Comparison of ENCODE assay signal across 8 cellular contexts in the genomic region with DNA sequence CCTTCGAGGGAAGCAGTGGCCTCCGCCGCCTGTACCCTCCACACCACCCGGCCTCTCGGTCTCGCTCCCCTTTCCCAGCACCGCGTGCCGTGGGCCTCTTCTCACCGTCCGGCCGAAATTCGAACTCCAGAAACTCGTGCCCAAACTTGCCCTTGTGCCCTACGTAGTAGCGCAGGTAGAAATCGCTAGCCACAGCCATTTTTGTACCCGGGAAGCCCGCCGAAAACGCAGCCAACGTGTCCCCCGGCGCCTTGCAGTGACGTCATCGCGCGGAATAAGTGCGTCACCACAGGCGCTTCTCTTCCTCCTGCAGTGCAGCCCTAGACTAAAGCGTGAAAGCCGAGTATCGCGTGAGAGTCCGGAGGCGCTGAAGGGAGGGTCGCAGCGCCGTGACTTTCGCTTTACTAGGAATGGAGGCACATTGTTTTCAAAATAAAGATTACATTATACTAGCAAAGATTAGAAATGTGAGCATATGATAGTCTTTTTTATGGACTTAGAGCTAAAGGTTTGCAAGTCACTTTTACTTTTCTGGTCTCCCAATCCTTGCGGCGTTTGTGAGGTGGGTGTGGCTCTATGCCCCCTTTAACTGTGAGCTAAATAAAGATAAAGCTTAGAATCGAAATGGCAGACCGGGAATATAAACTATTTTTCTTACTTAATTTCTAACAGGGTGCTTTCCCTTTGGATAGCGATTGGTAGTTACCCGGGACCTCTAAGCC. TPM values are rescaled to one million over a fixed set of nuclear protein-coding genes. Genes with fewer than 3 reads are reported as not detected.
DNase-seq lines count a peak whose midpoint lies in the region; ATAC-seq lines count a peak whose summit lies in the region.

A gene (minus strand): TSS at position 276 of the 722 bp plus-strand sequence. CDS start 77 bp downstream, at position 199.

- H4K20me1 ChIP-seq in BLaER1 treated with 17β-estradiol and CSF1 and Interleukin-3, amounts not matched to agents 10 nM and 100 nM: no peaks in the 10 kb centered on the region

- H3K27ac Mint-ChIP-seq in dendritic cell treated with granulocyte-macrophage colony-stimulating factor and Interleukin-4, amounts not matched to agents 40 ng/mL and 50 ng/mL, for 4 days: peak within 1 kb of the TSS; percentile 100

- H3K9me3 ChIP-seq in BLaER1 treated with 17β-estradiol and CSF1 and Interleukin-3, amounts not matched to agents 10 nM and 100 nM (replicated peaks in 1 of 11): no peaks in the 10 kb centered on the region

- peak within 1 kb of the TSS; percentile 78 to 98 (median 90) for H3K4me2 ChIP-seq in BLaER1 treated with 17β-estradiol and CSF1 and Interleukin-3, amounts not matched to agents 10 nM and 100 nM

- intact Hi-C loops in dendritic cell treated with granulocyte-macrophage colony-stimulating factor and Interleukin-4, amounts not matched to agents 40 ng/mL and 50 ng/mL, for 4 days (cut with micrococcal nuclease): loop anchor here (1.0 to 10.0 kb wide), 2 partner anchors 111 to 137 kb away; a partner anchor contains a TSS

- DNase-seq in NCI-H748 treated with DMSO at 0.1 percent for 48 hours (lab: John Stamatoyannopoulos, UW): peak; percentile 60
- peak; percentile 98 to 100 for DNase-seq in activated CD4-positive, alpha-beta T cell treated with anti-CD3 and anti-CD28 coated beads, Interleukin-2, amount 50 U/mL, for 24 hours (ENCODE audit: low read depth in 1 of 2, low spot score in 1 of 2)
- peak; percentile 95 for DNase-seq in left lobe of liver (ENCODE audit: low spot score)
- peak; percentile 97 for DNase-seq in stimulated activated CD4-positive, alpha-beta T cell treated with anti-CD3 and anti-CD28 coated beads, Interleukin-2, amount 100 ng/mL, for 4 hours (ENCODE audit: low read depth)

- H3K27ac ChIP-seq in BLaER1 treated with 17β-estradiol and CSF1 and Interleukin-3, amounts not matched to agents 10 nM and 100 nM: peak within 1 kb of the TSS; percentile 86 to 95 (median 92)

- peak within 1 kb of the TSS; percentile 89 to 95 (median 92) for H3K9ac ChIP-seq in BLaER1 treated with 17β-estradiol and CSF1 and Interleukin-3, amounts not matched to agents 10 nM and 100 nM

- peaks cover 15 to 25% (median 22%) of the 10 kb centered on the region in 10 experiments for H3K4me1 ChIP-seq in BLaER1 treated with 17β-estradiol and CSF1 and Interleukin-3, amounts not matched to agents 10 nM and 100 nM

- H3K4me1 Mint-ChIP-seq in dendritic cell treated with granulocyte-macrophage colony-stimulating factor and Interleukin-4, amounts not matched to agents 40 ng/mL and 50 ng/mL, for 4 days (ENCODE audit: low read depth): peaks cover 14% of the 10 kb centered on the region

- H3K36me3 Mint-ChIP-seq in dendritic cell treated with granulocyte-macrophage colony-stimulating factor and Interleukin-4, amounts not matched to agents 40 ng/mL and 50 ng/mL, for 4 days (ENCODE audit: low read depth): peaks cover 26% of the 10 kb centered on the region

- peaks cover 17 to 38% (median 32%) of the 10 kb centered on the region in 11 experiments; a peak in 21 of 22 replicates for H3K36me3 ChIP-seq in BLaER1 treated with 17β-estradiol and CSF1 and Interleukin-3, amounts not matched to agents 10 nM and 100 nM

- H3K4me3 Mint-ChIP-seq in dendritic cell treated with granulocyte-macrophage colony-stimulating factor and Interleukin-4, amounts not matched to agents 40 ng/mL and 50 ng/mL, for 4 days: peak within 1 kb of the TSS; percentile 100

- no peaks in the 10 kb centered on the region for H3K27me3 ChIP-seq in BLaER1 treated with 17β-estradiol and CSF1 and Interleukin-3, amounts not matched to agents 10 nM and 100 nM

- no peaks in the 10 kb centered on the region for H3K9me3 Mint-ChIP-seq in dendritic cell treated with granulocyte-macrophage colony-stimulating factor and Interleukin-4, amounts not matched to agents 40 ng/mL and 50 ng/mL, for 4 days

- peak within 1 kb of the TSS; percentile 80 to 91 (median 84) for H3K4me3 ChIP-seq in BLaER1 treated with 17β-estradiol and CSF1 and Interleukin-3, amounts not matched to agents 10 nM and 100 nM

- H3K27me3 Mint-ChIP-seq in dendritic cell treated with granulocyte-macrophage colony-stimulating factor and Interleukin-4, amounts not matched to agents 40 ng/mL and 50 ng/mL, for 4 days: no peaks in the 10 kb centered on the region

- ATAC-seq in GM19372 (IDR thresholded peaks at IDR 0.05; ENCODE audit: low read depth, unreplicated experiment) (peak; percentile 98), HG03558 (IDR thresholded peaks at IDR 0.05; ENCODE audit: extremely low read depth, unreplicated experiment) (peak; percentile 86), left lobe of liver (peak; percentile 96)

RNA-seq across cellular contexts. Expression of the gene that starts here (rescaled TPM):
- total RNA-seq in left lobe of liver: 8.4 TPM

Comparison
In these comparisons a context has a peak if more than half of its experiments do, and no peak if none do; other contexts are left out.
1. Peak in every context shown above with its lines: DNase-seq, ATAC-seq, H3K4me3 ChIP-seq and H3K27ac ChIP-seq.